Comparison of ENCODE assay signal across 6 cellular contexts in the genomic region with DNA sequence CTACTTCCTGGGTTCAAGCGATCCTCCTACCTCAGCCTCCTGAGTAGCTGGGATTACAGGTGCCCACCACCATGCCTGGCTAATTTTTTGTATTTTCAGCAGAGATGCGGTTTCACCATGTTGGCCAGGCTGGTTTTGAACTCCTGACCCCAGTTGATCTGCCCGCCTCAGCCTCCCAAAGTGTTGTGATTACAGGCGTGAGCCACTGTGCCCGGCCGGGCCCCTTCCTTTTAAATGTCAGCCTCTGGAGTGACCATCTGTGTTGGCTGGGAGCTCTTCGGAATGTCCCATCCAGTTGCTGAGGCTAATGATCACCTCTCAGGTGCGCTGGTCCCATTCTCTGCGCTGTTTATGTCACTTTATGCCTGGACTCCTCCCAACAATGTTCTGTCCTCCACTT. TPM values are rescaled to one million over a fixed set of nuclear protein-coding genes. Genes with fewer than 3 reads are reported as not detected.
DNase-seq lines count a peak whose midpoint lies in the region; ATAC-seq and TF ChIP-seq lines count a peak whose summit lies in the region.
"Not testable (repeated sequence)": the region's sequence is repeated elsewhere in the genome, so short reads cannot be mapped to it uniquely, and the experiment has no call there.

No MANE protein-coding gene starts in this region.

- not testable (repeated sequence) for H3K9me3 Mint-ChIP-seq in CD14-positive monocyte; natural killer cell treated with Interleukin-12 subunit alpha and Interleukin-12 subunit beta and Interleukin-15 and Interleukin-18, amount 100 ng/mL, for 72 hours

- H3K36me3 Mint-ChIP-seq in CD14-positive monocyte: peaks cover 7 to 18% of the 10 kb centered on the region in 2 donors
- not testable (repeated sequence) for H3K36me3 Mint-ChIP-seq in natural killer cell treated with Interleukin-12 subunit alpha and Interleukin-12 subunit beta and Interleukin-15 and Interleukin-18, amount 100 ng/mL, for 72 hours

- peaks cover 11 to 48% (median 35%) of the 10 kb centered on the region in 6 donors for H3K4me1 ChIP-seq in spleen

- intact Hi-C loops in CD14-positive monocyte (cut with micrococcal nuclease): loop anchor here (5.0 to 10.0 kb wide), 2 partner anchors 62 to 194 kb away; a partner anchor contains a TSS
- intact Hi-C loops in left ventricle myocardium superior (cut with micrococcal nuclease); spleen (cut with DNase I; ENCODE audit: low total_unique reads): not testable (repeated sequence)

- peaks cover 43% of the 10 kb centered on the region for H3K4me1 Mint-ChIP-seq in CD14-positive monocyte
- not testable (repeated sequence) for H3K4me1 Mint-ChIP-seq in natural killer cell treated with Interleukin-12 subunit alpha and Interleukin-12 subunit beta and Interleukin-15 and Interleukin-18, amount 100 ng/mL, for 72 hours (ENCODE audit: low read depth in 2 of 2)

- peaks cover 0 to 70% (median 15%) of the 10 kb centered on the region in 7 donors for H3K27me3 ChIP-seq in spleen (replicated peaks in 1 of 7)

- H3K4me3 Mint-ChIP-seq in CD14-positive monocyte; natural killer cell treated with Interleukin-12 subunit alpha and Interleukin-12 subunit beta and Interleukin-15 and Interleukin-18, amount 100 ng/mL, for 72 hours: not testable (repeated sequence)

- not testable (repeated sequence) for H3K4me3 ChIP-seq in spleen

- not testable (repeated sequence) for TF ChIP-seq CTCF in 22Rv1 (IDR thresholded peaks at IDR 0.05); CD14-positive monocyte (IDR thresholded peaks at IDR 0.05); VCaP (conservative IDR thresholded peaks at IDR 0.05); spleen (IDR thresholded peaks at IDR 0.05 in 8 of 11, conservative IDR thresholded peaks at IDR 0.05 in 3 of 11)

- H3K27ac Mint-ChIP-seq in CD14-positive monocyte: peak overlapping the region in 2 of 7 donors; percentile 44 to 45
- H3K27ac Mint-ChIP-seq in natural killer cell treated with Interleukin-12 subunit alpha and Interleukin-12 subunit beta and Interleukin-15 and Interleukin-18, amount 100 ng/mL, for 72 hours: not testable (repeated sequence)

- H3K27me3 Mint-ChIP-seq in CD14-positive monocyte (ENCODE audit: low read depth in 3 of 3): peaks cover 11 to 43% (median 33%) of the 10 kb centered on the region in 3 donors
- H3K27me3 Mint-ChIP-seq in natural killer cell treated with Interleukin-12 subunit alpha and Interleukin-12 subunit beta and Interleukin-15 and Interleukin-18, amount 100 ng/mL, for 72 hours: peaks cover 13 to 19% of the 10 kb centered on the region in 2 donors

- ATAC-seq in left ventricle myocardium superior; natural killer cell treated with Interleukin-12 subunit alpha and Interleukin-12 subunit beta and Interleukin-15 and Interleukin-18, amount 100 ng/mL, for 72 hours: not testable (repeated sequence)

- not testable (repeated sequence) for H3K36me3 ChIP-seq in spleen

- H3K27ac ChIP-seq in 22Rv1 (peak overlapping the region; percentile 55; the same call in 1 of the 2 replicates), VCaP (peak overlapping the region; percentile 95)
- not testable (repeated sequence) for H3K27ac ChIP-seq in spleen

- H3K9me3 ChIP-seq in spleen: not testable (repeated sequence)

- not testable (repeated sequence) for TF ChIP-seq POLR2A in spleen (IDR thresholded peaks at IDR 0.05)

- WGBS in spleen, 5 donors: 92 to 95% (median 94%) methylated on average over 9 of the region's 9 CpGs

- peak; percentile 24 for DNase-seq in CD14-positive monocyte (ENCODE audit: low spot score)
- peak; percentile 26 for DNase-seq in left ventricle myocardium superior
- peak; percentile 44 for DNase-seq in natural killer cell treated with Interleukin-12 subunit alpha and Interleukin-12 subunit beta and Interleukin-15 and Interleukin-18, amount 100 ng/mL, for 72 hours (ENCODE audit: low spot score)
- peak; percentile 64 for DNase-seq in spleen

RNA-seq across cellular contexts. Expression of a gene that starts 4.6 kb away (rescaled TPM):
- polyA plus RNA-seq in CD14-positive monocyte: 10 to 100 TPM in 1 of 2 donors, 1 to 10 TPM in 1; 8.6 to 11.2 TPM
- total RNA-seq in left ventricle myocardium superior: 32.7 TPM
- total RNA-seq in natural killer cell treated with Interleukin-12 subunit alpha and Interleukin-12 subunit beta and Interleukin-15 and Interleukin-18, amount 100 ng/mL, for 72 hours: 1 to 10 TPM; 7.3 to 9.6 TPM
- total RNA-seq in spleen: 10 to 100 TPM; 12.7 to 33.2 (median 23.4) TPM
- polyA plus RNA-seq in spleen: 10 to 100 TPM in 1 of 3 donors, 1 to 10 TPM in 2; 2.8 to 11.8 (median 4.4) TPM

RNA-seq across cellular contexts. Expression of a gene that starts 38.7 kb away (rescaled TPM):
- polyA plus RNA-seq in CD14-positive monocyte (10 to 100 TPM; 44.1 to 44.8 TPM), spleen (10 to 100 TPM; 24.0 to 41.1 (median 25.4) TPM)
- total RNA-seq in left ventricle myocardium superior (19.5 TPM), spleen (10 to 100 TPM; 23.0 to 35.7 (median 31.5) TPM)
- 10 to 100 TPM; 33.1 to 43.7 TPM for total RNA-seq in natural killer cell treated with Interleukin-12 subunit alpha and Interleukin-12 subunit beta and Interleukin-15 and Interleukin-18, amount 100 ng/mL, for 72 hours
